In the genomic region with DNA sequence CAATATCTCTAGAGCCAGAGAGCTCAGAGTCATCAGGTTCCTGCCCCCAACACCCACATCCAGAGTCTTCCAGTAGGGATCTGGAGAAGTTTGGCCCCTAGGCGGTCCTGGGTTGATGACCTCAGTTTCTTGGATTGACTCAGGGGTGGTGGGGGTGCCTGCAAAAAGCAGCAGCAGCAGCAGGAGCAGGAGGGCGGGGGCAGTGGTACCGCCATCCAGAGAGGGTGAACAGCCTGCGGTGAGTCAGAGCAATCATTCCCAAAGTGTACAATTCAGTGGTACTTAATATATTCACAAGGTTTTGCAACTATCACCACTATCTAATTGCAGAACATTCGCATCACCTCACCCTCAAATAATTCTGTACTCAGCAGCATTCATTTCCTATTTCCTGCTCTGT, we compare ENCODE assay signal across 1 cellular context.
A peak's percentile ranks its signal among the peaks of the same experiment; 100 is the strongest.
TF ChIP-seq lines count a peak whose summit lies in the region.

No MANE protein-coding gene starts in this region.

TF ChIP-seq in K562, 482 proteins besides CTCF, POLR2A, EP300 and RAD21:
- no peak for TF ChIP-seq HNRNPK (IDR thresholded peaks at IDR 0.05; ENCODE audit: low read depth, low read length, poor library complexity, severe bottlenecking)
- TF ChIP-seq NUFIP1 (IDR thresholded peaks at IDR 0.05; ENCODE audit: partially characterized antibody) = no peak
- no peak for TF ChIP-seq PRMT5 (CRISPR knock-in tag; IDR thresholded peaks at IDR 0.05)
- 0 out of 2 replicates have a peak, but pooled peaks have one; percentile 6 for TF ChIP-seq EGR1 (conservative IDR thresholded peaks at IDR 0.05)
- no peak for TF ChIP-seq MXI1 (IDR thresholded peaks at IDR 0.05; ENCODE audit: low read depth, low read length)
- TF ChIP-seq, protein P1, sequence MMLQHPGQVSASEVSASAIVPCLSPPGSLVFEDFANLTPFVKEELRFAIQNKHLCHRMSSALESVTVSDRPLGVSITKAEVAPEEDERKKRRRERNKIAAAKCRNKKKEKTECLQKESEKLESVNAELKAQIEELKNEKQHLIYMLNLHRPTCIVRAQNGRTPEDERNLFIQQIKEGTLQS (IDR thresholded peaks at IDR 0.05) = peak; percentile 11; the same call in 1 of the 2 replicates
- TF ChIP-seq, protein P1 (CRISPR knock-in tag; conservative IDR thresholded peaks at IDR 0.05) = no peak
- TF ChIP-seq, protein P2, sequence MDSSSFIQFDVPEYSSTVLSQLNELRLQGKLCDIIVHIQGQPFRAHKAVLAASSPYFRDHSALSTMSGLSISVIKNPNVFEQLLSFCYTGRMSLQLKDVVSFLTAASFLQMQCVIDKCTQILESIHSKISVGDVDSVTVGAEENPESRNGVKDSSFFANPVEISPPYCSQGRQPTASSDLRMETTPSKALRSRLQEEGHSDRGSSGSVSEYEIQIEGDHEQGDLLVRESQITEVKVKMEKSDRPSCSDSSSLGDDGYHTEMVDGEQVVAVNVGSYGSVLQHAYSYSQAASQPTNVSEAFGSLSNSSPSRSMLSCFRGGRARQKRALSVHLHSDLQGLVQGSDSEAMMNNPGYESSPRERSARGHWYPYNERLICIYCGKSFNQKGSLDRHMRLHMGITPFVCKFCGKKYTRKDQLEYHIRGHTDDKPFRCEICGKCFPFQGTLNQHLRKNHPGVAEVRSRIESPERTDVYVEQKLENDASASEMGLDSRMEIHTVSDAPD (CRISPR knock-in tag; IDR thresholded peaks at IDR 0.05) = no peak
- TF ChIP-seq LEF1 (IDR thresholded peaks at IDR 0.05) = no peak
- TF ChIP-seq, protein P3, sequence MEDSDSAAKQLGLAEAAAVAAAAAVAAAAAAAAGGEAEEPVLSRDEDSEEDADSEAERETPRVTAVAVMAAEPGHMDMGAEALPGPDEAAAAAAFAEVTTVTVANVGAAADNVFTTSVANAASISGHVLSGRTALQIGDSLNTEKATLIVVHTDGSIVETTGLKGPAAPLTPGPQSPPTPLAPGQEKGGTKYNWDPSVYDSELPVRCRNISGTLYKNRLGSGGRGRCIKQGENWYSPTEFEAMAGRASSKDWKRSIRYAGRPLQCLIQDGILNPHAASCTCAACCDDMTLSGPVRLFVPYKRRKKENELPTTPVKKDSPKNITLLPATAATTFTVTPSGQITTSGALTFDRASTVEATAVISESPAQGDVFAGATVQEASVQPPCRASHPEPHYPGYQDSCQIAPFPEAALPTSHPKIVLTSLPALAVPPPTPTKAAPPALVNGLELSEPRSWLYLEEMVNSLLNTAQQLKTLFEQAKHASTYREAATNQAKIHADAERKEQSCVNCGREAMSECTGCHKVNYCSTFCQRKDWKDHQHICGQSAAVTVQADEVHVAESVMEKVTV (CRISPR knock-in tag; IDR thresholded peaks at IDR 0.05) = no peak
- TF ChIP-seq NFIC (IDR thresholded peaks at IDR 0.05) = no peak
- no peak for TF ChIP-seq TAF15 (IDR thresholded peaks at IDR 0.05; ENCODE audit: low read depth, low read length)
- TF ChIP-seq RFX1 (IDR thresholded peaks at IDR 0.05) = no peak
- TF ChIP-seq, protein P4, sequence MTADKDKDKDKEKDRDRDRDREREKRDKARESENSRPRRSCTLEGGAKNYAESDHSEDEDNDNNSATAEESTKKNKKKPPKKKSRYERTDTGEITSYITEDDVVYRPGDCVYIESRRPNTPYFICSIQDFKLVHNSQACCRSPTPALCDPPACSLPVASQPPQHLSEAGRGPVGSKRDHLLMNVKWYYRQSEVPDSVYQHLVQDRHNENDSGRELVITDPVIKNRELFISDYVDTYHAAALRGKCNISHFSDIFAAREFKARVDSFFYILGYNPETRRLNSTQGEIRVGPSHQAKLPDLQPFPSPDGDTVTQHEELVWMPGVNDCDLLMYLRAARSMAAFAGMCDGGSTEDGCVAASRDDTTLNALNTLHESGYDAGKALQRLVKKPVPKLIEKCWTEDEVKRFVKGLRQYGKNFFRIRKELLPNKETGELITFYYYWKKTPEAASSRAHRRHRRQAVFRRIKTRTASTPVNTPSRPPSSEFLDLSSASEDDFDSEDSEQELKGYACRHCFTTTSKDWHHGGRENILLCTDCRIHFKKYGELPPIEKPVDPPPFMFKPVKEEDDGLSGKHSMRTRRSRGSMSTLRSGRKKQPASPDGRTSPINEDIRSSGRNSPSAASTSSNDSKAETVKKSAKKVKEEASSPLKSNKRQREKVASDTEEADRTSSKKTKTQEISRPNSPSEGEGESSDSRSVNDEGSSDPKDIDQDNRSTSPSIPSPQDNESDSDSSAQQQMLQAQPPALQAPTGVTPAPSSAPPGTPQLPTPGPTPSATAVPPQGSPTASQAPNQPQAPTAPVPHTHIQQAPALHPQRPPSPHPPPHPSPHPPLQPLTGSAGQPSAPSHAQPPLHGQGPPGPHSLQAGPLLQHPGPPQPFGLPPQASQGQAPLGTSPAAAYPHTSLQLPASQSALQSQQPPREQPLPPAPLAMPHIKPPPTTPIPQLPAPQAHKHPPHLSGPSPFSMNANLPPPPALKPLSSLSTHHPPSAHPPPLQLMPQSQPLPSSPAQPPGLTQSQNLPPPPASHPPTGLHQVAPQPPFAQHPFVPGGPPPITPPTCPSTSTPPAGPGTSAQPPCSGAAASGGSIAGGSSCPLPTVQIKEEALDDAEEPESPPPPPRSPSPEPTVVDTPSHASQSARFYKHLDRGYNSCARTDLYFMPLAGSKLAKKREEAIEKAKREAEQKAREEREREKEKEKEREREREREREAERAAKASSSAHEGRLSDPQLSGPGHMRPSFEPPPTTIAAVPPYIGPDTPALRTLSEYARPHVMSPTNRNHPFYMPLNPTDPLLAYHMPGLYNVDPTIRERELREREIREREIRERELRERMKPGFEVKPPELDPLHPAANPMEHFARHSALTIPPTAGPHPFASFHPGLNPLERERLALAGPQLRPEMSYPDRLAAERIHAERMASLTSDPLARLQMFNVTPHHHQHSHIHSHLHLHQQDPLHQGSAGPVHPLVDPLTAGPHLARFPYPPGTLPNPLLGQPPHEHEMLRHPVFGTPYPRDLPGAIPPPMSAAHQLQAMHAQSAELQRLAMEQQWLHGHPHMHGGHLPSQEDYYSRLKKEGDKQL (CRISPR knock-in tag; IDR thresholded peaks at IDR 0.05; ENCODE audit: borderline replicate concordance) = no peak
- TF ChIP-seq HMGN3 (IDR thresholded peaks at IDR 0.05; ENCODE audit: borderline replicate concordance, extremely low read depth, insufficient read length, low read depth, low read length) = no peak
- TF ChIP-seq SAFB (IDR thresholded peaks at IDR 0.05; ENCODE audit: borderline replicate concordance, low read depth, low read length) = no peak
- TF ChIP-seq HCFC1 (IDR thresholded peaks at IDR 0.05; ENCODE audit: low read depth, low read length) = no peak
TF ChIP-seq in K562: peak in this region for 2.
